ENCODE assay signal across 8 cellular contexts in the genomic region with DNA sequence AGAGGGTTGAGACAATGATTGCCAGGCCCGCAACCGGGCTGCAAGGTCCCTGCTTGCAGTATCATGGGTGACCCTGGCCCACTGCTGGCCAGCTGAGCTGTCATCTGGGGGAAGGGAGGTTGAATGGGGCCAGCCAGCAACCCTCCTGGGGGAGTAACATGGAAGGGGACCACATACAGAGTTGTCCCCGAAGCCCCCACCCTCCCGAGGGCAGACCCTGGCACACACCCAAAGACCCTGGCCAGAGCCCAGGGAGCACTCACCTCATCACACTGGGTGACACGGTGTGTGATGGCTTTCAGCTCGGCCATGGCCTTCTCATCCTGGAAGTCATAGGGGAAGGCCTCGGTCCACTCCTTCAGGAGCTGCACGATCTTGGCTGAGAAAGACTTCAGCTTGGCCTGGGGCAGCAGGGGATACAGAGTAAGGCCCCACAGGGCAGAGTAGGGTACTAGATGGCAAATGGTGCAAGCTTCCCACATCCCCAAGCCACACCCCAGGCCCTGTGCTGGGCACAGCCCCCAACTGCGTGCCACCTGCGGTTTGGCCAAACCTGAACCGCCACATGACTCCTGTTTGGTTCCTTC.
DNase-seq lines count a peak whose midpoint lies in the region; ATAC-seq and TF ChIP-seq lines count a peak whose summit lies in the region.

No MANE protein-coding gene starts in this region.

- H3K36me3 ChIP-seq in endodermal cell (ENCODE audit: control insufficient read depth, insufficient read depth, low read length) (no peaks in the 10 kb centered on the region), gastroesophageal sphincter (peaks cover 0 to 7% of the 10 kb centered on the region in 2 donors)

- H3K36me3 Mint-ChIP-seq in IgD-negative memory B cell (peaks cover 2% of the 10 kb centered on the region), endodermal cell (ENCODE audit: low read depth) (peaks cover 23% of the 10 kb centered on the region), natural killer cell (no peaks in the 10 kb centered on the region)

- no peak for TF ChIP-seq POLR2A in gastroesophageal sphincter (IDR thresholded peaks at IDR 0.05)

- intact Hi-C loops in natural killer cell (cut with micrococcal nuclease): loop anchor here (5.0 to 10.0 kb wide), 2 partner anchors 143 to 261 kb away; no protein-coding TSS in a partner anchor

- H3K4me3 ChIP-seq in endodermal cell (ENCODE audit: low read length): peak overlapping the region; percentile 69
- peak overlapping the region in 1 of 2 donors; percentile 54 for H3K4me3 ChIP-seq in gastroesophageal sphincter

- H3K4me1 ChIP-seq in endodermal cell (ENCODE audit: control insufficient read depth, insufficient read depth, low read length): no peaks in the 10 kb centered on the region
- peaks cover 0 to 23% (median 2%) of the 10 kb centered on the region in 3 donors for H3K4me1 ChIP-seq in gastroesophageal sphincter

- no peak overlapping the region for H3K9ac ChIP-seq in endodermal cell (ENCODE audit: extremely low read depth, low read length, poor library complexity, severe bottlenecking)

- no peak for ATAC-seq in natural killer cell
- no peak for ATAC-seq in HG03571 (IDR thresholded peaks at IDR 0.05; ENCODE audit: unreplicated experiment)
- no peak for ATAC-seq in gastroesophageal sphincter

- H3K9me3 ChIP-seq in endodermal cell (ENCODE audit: control insufficient read depth, low read length) (no peaks in the 10 kb centered on the region), gastroesophageal sphincter (no peaks in the 10 kb centered on the region)

- H3K27ac Mint-ChIP-seq in IgD-negative memory B cell (no peak overlapping the region), endodermal cell (no peak overlapping the region), natural killer cell (peak overlapping the region in 1 of 2 donors; percentile 78)

- no peak for TF ChIP-seq EP300 in gastroesophageal sphincter (IDR thresholded peaks at IDR 0.05)

- DNase-seq in CD1c-positive myeloid dendritic cell (ENCODE audit: extremely low spot score) (peak; percentile 40), endodermal cell (peak; percentile 49), natural killer cell (peak; percentile 14), retina (no peak), NCI-H1694 (lab: John Stamatoyannopoulos, UW) (no peak)

- H3K4me1 Mint-ChIP-seq in IgD-negative memory B cell: peaks cover 0 to 7% (median 0%) of the 10 kb centered on the region in 3 donors
- H3K4me1 Mint-ChIP-seq in endodermal cell: no peaks in the 10 kb centered on the region
- H3K4me1 Mint-ChIP-seq in natural killer cell: peaks cover 6 to 17% of the 10 kb centered on the region in 2 donors

- H3K4me3 Mint-ChIP-seq in IgD-negative memory B cell (peak overlapping the region; percentile 76 to 93 (median 84)), endodermal cell (peak overlapping the region; percentile 69), natural killer cell (peak overlapping the region; percentile 90)

- 94 to 100% methylated on average over 6 to 11 of the region's 11 CpGs for WGBS in endodermal cell (ENCODE audit: insufficient coverage in 1 of 2, insufficient read length in 1 of 2), 2 experiments
- WGBS in gastroesophageal sphincter (ENCODE audit: low coverage in 1 of 2), 2 donors: 90% methylated on average over 3 of the region's 11 CpGs; no CpG with 5 or more reads in 1 of the 2 donors

- H3K27ac ChIP-seq in endodermal cell (ENCODE audit: low read depth, low read length): no peak overlapping the region
- H3K27ac ChIP-seq in gastroesophageal sphincter: no peak overlapping the region

- H3K9me3 Mint-ChIP-seq in IgD-negative memory B cell: no peaks in the 10 kb centered on the region
- H3K9me3 Mint-ChIP-seq in endodermal cell: no peaks in the 10 kb centered on the region
- no peaks in the 10 kb centered on the region for H3K9me3 Mint-ChIP-seq in natural killer cell

- no peak for TF ChIP-seq CTCF in endodermal cell (conservative IDR thresholded peaks at IDR 0.05)
- TF ChIP-seq CTCF in natural killer cell (IDR thresholded peaks at IDR 0.05): no peak
- no peak for TF ChIP-seq CTCF in gastroesophageal sphincter (IDR thresholded peaks at IDR 0.05)

- H3K27me3 Mint-ChIP-seq in IgD-negative memory B cell (peaks cover 1% of the 10 kb centered on the region), endodermal cell (ENCODE audit: insufficient read depth) (no peaks in the 10 kb centered on the region), natural killer cell (ENCODE audit: low read depth in 2 of 2) (no peaks in the 10 kb centered on the region)

- H3K27me3 ChIP-seq in endodermal cell (ENCODE audit: control insufficient read depth, insufficient read depth, low read length, poor library complexity, severe bottlenecking) (no peaks in the 10 kb centered on the region), gastroesophageal sphincter (peaks cover 22% of the 10 kb centered on the region)

Comparison
In these comparisons a context has a peak if more than half of its experiments do, and no peak if none do; other contexts are left out.
1. DNase-seq: peak in CD1c-positive myeloid dendritic cell (single experiment), endodermal cell (single experiment) and natural killer cell (single experiment); none in retina (single experiment) and NCI-H1694 (single experiment).
2. Peak in every context shown above with its lines, with median percentiles within 50 percentile points of each other: H3K4me3 Mint-ChIP-seq.